Comparison of ENCODE assay signal across 1 cellular context in the genomic region with DNA sequence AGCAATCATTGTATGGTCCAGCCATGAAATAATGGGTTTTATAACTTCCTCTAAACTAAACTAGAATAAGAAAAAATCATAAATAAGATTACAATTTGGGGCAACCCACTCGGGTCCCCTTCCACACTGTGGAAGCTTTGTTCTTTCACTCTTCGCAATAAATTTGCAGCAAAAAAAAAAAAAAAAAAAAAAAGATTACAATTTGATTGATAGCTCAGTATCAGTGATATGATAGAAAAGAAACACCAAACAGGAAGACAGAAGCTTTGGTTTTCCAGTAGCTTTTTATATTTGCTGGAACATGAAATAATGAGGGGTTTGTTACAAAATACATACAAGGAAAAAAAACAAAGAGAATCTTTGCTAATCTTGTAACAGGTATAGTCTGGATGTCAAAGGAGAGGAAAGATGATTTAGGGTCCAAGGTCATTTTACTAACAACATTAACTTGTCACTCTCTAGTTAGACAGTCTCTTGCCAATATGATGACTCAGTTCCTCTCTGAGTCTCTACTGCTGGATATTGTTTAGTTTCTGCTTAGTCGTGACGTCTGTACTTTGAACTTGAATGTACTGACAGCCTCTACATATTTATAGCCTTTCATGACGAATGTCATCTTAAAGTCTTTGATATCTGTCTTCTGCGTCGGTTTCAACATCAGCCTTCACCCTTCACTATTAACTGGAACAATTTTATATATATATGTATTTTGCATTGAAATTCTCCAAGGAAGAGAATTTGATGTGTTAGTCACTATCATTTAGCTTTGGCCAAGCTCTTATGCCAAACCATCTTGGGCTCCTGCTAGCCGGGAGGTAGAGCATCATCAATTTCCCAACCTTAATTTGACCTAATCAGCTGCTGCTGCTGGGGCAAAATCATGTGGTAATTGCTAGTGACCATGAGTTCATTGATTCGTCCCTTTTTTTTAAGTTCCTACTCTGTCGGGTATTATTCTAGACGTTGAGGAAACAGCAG.
TF ChIP-seq lines count a peak whose summit lies in the region.

No MANE protein-coding gene starts in this region.

TF ChIP-seq in HepG2, 621 proteins besides CTCF, POLR2A, EP300 and RAD21 (continued from another document and continues in another):
- TF ChIP-seq, protein P1, sequence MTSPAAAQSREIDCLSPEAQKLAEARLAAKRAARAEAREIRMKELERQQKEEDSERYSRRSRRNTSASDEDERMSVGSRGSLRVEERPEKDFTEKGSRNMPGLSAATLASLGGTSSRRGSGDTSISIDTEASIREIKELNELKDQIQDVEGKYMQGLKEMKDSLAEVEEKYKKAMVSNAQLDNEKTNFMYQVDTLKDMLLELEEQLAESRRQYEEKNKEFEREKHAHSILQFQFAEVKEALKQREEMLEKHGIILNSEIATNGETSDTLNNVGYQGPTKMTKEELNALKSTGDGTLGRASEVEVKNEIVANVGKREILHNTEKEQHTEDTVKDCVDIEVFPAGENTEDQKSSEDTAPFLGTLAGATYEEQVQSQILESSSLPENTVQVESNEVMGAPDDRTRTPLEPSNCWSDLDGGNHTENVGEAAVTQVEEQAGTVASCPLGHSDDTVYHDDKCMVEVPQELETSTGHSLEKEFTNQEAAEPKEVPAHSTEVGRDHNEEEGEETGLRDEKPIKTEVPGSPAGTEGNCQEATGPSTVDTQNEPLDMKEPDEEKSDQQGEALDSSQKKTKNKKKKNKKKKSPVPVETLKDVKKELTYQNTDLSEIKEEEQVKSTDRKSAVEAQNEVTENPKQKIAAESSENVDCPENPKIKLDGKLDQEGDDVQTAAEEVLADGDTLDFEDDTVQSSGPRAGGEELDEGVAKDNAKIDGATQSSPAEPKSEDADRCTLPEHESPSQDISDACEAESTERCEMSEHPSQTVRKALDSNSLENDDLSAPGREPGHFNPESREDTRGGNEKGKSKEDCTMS (CRISPR knock-in tag; conservative IDR thresholded peaks at IDR 0.05): no peak
- TF ChIP-seq NR2F1 (CRISPR knock-in tag; IDR thresholded peaks at IDR 0.05): peak; percentile 51
- peak; percentile 83 for TF ChIP-seq PPARG (CRISPR knock-in tag; conservative IDR thresholded peaks at IDR 0.05)
- peak; percentile 49; the same call in 1 of the 2 replicates for TF ChIP-seq NR2C2 (CRISPR knock-in tag; IDR thresholded peaks at IDR 0.05; ENCODE audit: borderline replicate concordance)
- TF ChIP-seq NFE2 (CRISPR knock-in tag; IDR thresholded peaks at IDR 0.05): no peak
- TF ChIP-seq, protein P2, sequence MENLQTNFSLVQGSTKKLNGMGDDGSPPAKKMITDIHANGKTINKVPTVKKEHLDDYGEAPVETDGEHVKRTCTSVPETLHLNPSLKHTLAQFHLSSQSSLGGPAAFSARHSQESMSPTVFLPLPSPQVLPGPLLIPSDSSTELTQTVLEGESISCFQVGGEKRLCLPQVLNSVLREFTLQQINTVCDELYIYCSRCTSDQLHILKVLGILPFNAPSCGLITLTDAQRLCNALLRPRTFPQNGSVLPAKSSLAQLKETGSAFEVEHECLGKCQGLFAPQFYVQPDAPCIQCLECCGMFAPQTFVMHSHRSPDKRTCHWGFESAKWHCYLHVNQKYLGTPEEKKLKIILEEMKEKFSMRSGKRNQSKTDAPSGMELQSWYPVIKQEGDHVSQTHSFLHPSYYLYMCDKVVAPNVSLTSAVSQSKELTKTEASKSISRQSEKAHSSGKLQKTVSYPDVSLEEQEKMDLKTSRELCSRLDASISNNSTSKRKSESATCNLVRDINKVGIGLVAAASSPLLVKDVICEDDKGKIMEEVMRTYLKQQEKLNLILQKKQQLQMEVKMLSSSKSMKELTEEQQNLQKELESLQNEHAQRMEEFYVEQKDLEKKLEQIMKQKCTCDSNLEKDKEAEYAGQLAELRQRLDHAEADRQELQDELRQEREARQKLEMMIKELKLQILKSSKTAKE (CRISPR knock-in tag; IDR thresholded peaks at IDR 0.05; ENCODE audit: borderline replicate concordance): peak; percentile 68; the same call in 1 of the 2 replicates
- TF ChIP-seq NCOA1 (CRISPR knock-in tag; IDR thresholded peaks at IDR 0.05): no peak
- peak; percentile 41; the same call in 1 of the 2 replicates for TF ChIP-seq NR2F2 (IDR thresholded peaks at IDR 0.05; ENCODE audit: borderline replicate concordance, low read depth)
- TF ChIP-seq, protein P3, sequence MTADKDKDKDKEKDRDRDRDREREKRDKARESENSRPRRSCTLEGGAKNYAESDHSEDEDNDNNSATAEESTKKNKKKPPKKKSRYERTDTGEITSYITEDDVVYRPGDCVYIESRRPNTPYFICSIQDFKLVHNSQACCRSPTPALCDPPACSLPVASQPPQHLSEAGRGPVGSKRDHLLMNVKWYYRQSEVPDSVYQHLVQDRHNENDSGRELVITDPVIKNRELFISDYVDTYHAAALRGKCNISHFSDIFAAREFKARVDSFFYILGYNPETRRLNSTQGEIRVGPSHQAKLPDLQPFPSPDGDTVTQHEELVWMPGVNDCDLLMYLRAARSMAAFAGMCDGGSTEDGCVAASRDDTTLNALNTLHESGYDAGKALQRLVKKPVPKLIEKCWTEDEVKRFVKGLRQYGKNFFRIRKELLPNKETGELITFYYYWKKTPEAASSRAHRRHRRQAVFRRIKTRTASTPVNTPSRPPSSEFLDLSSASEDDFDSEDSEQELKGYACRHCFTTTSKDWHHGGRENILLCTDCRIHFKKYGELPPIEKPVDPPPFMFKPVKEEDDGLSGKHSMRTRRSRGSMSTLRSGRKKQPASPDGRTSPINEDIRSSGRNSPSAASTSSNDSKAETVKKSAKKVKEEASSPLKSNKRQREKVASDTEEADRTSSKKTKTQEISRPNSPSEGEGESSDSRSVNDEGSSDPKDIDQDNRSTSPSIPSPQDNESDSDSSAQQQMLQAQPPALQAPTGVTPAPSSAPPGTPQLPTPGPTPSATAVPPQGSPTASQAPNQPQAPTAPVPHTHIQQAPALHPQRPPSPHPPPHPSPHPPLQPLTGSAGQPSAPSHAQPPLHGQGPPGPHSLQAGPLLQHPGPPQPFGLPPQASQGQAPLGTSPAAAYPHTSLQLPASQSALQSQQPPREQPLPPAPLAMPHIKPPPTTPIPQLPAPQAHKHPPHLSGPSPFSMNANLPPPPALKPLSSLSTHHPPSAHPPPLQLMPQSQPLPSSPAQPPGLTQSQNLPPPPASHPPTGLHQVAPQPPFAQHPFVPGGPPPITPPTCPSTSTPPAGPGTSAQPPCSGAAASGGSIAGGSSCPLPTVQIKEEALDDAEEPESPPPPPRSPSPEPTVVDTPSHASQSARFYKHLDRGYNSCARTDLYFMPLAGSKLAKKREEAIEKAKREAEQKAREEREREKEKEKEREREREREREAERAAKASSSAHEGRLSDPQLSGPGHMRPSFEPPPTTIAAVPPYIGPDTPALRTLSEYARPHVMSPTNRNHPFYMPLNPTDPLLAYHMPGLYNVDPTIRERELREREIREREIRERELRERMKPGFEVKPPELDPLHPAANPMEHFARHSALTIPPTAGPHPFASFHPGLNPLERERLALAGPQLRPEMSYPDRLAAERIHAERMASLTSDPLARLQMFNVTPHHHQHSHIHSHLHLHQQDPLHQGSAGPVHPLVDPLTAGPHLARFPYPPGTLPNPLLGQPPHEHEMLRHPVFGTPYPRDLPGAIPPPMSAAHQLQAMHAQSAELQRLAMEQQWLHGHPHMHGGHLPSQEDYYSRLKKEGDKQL (CRISPR knock-in tag; IDR thresholded peaks at IDR 0.05; ENCODE audit: low read depth): 0 out of 2 replicates have a peak, but pooled peaks have one; percentile 32
- TF ChIP-seq ZNF660 (CRISPR knock-in tag; IDR thresholded peaks at IDR 0.05; ENCODE audit: borderline replicate concordance, low read depth): no peak
- TF ChIP-seq ZNF256 (CRISPR knock-in tag; conservative IDR thresholded peaks at IDR 0.05): no peak
- no peak; the same call in 1 of the 2 replicates for TF ChIP-seq NKX3-1 (CRISPR knock-in tag; IDR thresholded peaks at IDR 0.05)
- TF ChIP-seq, protein P4, sequence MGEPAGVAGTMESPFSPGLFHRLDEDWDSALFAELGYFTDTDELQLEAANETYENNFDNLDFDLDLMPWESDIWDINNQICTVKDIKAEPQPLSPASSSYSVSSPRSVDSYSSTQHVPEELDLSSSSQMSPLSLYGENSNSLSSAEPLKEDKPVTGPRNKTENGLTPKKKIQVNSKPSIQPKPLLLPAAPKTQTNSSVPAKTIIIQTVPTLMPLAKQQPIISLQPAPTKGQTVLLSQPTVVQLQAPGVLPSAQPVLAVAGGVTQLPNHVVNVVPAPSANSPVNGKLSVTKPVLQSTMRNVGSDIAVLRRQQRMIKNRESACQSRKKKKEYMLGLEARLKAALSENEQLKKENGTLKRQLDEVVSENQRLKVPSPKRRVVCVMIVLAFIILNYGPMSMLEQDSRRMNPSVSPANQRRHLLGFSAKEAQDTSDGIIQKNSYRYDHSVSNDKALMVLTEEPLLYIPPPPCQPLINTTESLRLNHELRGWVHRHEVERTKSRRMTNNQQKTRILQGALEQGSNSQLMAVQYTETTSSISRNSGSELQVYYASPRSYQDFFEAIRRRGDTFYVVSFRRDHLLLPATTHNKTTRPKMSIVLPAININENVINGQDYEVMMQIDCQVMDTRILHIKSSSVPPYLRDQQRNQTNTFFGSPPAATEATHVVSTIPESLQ (CRISPR knock-in tag; conservative IDR thresholded peaks at IDR 0.05): no peak
- peak; percentile 93 for TF ChIP-seq CREB1 (IDR thresholded peaks at IDR 0.05)
- TF ChIP-seq CREB1 (CRISPR knock-in tag; IDR thresholded peaks at IDR 0.05): peak; percentile 79
- no peak for TF ChIP-seq ZNF317 (CRISPR knock-in tag; IDR thresholded peaks at IDR 0.05)
- TF ChIP-seq KDM4B (CRISPR knock-in tag; IDR thresholded peaks at IDR 0.05): no peak
- TF ChIP-seq ZBTB20 (CRISPR knock-in tag; IDR thresholded peaks at IDR 0.05; ENCODE audit: borderline replicate concordance, low read depth): peak; percentile 80; the same call in 1 of the 2 replicates
- peak; percentile 58; the same call in 1 of the 2 replicates for TF ChIP-seq JUND (CRISPR knock-in tag; IDR thresholded peaks at IDR 0.05)
- TF ChIP-seq FOXM1 (CRISPR knock-in tag; IDR thresholded peaks at IDR 0.05): no peak
- TF ChIP-seq, protein P5, sequence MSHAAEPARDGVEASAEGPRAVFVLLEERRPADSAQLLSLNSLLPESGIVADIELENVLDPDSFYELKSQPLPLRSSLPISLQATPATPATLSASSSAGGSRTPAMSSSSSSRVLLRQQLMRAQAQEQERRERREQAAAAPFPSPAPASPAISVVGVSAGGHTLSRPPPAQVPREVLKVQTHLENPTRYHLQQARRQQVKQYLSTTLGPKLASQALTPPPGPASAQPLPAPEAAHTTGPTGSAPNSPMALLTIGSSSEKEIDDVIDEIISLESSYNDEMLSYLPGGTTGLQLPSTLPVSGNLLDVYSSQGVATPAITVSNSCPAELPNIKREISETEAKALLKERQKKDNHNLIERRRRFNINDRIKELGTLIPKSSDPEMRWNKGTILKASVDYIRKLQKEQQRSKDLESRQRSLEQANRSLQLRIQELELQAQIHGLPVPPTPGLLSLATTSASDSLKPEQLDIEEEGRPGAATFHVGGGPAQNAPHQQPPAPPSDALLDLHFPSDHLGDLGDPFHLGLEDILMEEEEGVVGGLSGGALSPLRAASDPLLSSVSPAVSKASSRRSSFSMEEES (CRISPR knock-in tag; IDR thresholded peaks at IDR 0.05): peak; percentile 43; the same call in 1 of the 2 replicates
- TF ChIP-seq FOXP1 (IDR thresholded peaks at IDR 0.05): no peak
- peak; percentile 82 for TF ChIP-seq FOXP1 (CRISPR knock-in tag; IDR thresholded peaks at IDR 0.05)
- no peak for TF ChIP-seq HNRNPH1 (optimal IDR thresholded peaks at IDR 0.05; ENCODE audit: low read depth, low read length)
- TF ChIP-seq, protein P6, sequence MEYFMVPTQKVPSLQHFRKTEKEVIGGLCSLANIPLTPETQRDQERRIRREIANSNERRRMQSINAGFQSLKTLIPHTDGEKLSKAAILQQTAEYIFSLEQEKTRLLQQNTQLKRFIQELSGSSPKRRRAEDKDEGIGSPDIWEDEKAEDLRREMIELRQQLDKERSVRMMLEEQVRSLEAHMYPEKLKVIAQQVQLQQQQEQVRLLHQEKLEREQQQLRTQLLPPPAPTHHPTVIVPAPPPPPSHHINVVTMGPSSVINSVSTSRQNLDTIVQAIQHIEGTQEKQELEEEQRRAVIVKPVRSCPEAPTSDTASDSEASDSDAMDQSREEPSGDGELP (IDR thresholded peaks at IDR 0.05; ENCODE audit: borderline replicate concordance, low read depth): no peak; the same call in 1 of the 2 replicates
- TF ChIP-seq ZNF296 (CRISPR knock-in tag; conservative IDR thresholded peaks at IDR 0.05): no peak
- 0 out of 2 replicates have a peak, but pooled peaks have one; percentile 24 for TF ChIP-seq GABPB1 (CRISPR knock-in tag; IDR thresholded peaks at IDR 0.05)
